ENCODE assay signal across 19 cellular contexts in the genomic region with DNA sequence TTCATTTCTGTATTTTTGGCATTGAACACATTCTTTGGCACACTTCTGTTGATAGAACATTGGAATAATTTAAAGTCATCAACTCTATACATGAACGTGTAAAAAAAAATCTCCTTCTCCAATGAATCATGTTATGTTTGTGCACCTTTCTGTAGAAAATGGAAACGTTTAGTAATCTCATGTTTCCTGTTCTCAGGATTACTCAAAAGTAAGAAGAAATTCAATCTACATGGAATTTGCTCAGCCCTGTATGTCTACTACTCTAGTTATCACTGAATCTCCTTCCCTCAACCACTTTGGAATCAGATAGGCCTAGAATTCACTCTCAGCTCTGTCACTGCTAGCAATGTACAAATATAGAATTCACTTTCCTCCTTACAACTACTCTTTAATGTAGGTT.
DNase-seq lines count a peak whose midpoint lies in the region; ATAC-seq, FAIRE-seq and TF ChIP-seq lines count a peak whose summit lies in the region.
"Had no signal": no experiment of that assay in that cellular context is flagged by ENCODE, and none has a peak within 500 bp of the region (broad histone marks: within the 10 kb centered on the region; RNA-seq: fewer than 3 reads in every experiment).

No MANE protein-coding gene starts in this region.

- peak; percentile 2 for DNase-seq in Daoy (ENCODE audit: low read depth)
- peak; percentile 49 for DNase-seq in HT1080 (ENCODE audit: low read depth)
- peak; percentile 78 for DNase-seq in bronchial epithelial cell (ENCODE audit: low read depth)
- DNase-seq in mesenchymal stem cell, result no peak
- DNase-seq in DMS53 treated with DMSO at 0.1 percent for 48 hours (lab: John Stamatoyannopoulos, UW; ENCODE audit: unreplicated experiment), result no peak
- DNase-seq: DMS53, Kasumi-1, MM.1S, NCI-H1048, NCI-H1417 treated with DMSO at 0.1 percent for 48 hours, NCI-H187, NCI-H446 treated with DMSO at 0.1 percent for 48 hours, NCI-H526 treated with DMSO at 0.1 percent for 48 hours, OCI-M1, Right ventricle myocardium superior had no signal

- ATAC-seq in GM19035 (IDR thresholded peaks at IDR 0.05; ENCODE audit: unreplicated experiment) (no peak), GM18907 (IDR thresholded peaks at IDR 0.05; ENCODE audit: unreplicated experiment) (no peak)

- H4K91ac ChIP-seq in mesenchymal stem cell (ENCODE audit: low read length), result no peak overlapping the region

- H2AK5ac ChIP-seq in mesenchymal stem cell (ENCODE audit: low read length, severe bottlenecking), result no peak overlapping the region

- H3K36me3 ChIP-seq in bronchial epithelial cell (ENCODE audit: control insufficient read depth, insufficient read depth, low read length), result no peaks in the 10 kb centered on the region
- H3K36me3 ChIP-seq in mesenchymal stem cell (ENCODE audit: control insufficient read depth in 1 of 2, insufficient read depth in 2 of 2, low read depth in 1 of 2, low read length in 2 of 2), result peaks cover 0 to 3% of the 10 kb centered on the region in 2 experiments

- no peak overlapping the region for H3K4me2 ChIP-seq in mesenchymal stem cell (ENCODE audit: low read length, poor library complexity, severe bottlenecking)

- no peak overlapping the region for H3K14ac ChIP-seq in mesenchymal stem cell (ENCODE audit: low read length in 2 of 2)

- H3K9me3 ChIP-seq in mesenchymal stem cell (ENCODE audit: control insufficient read depth, low read length), result no peaks in the 10 kb centered on the region

- H4K8ac ChIP-seq in mesenchymal stem cell (ENCODE audit: low read length), result no peak overlapping the region

- no peak overlapping the region for H2BK12ac ChIP-seq in mesenchymal stem cell (ENCODE audit: low read length in 2 of 2)

- no peak overlapping the region for H3K23ac ChIP-seq in mesenchymal stem cell (ENCODE audit: low read length in 2 of 2)

- no peak for TF ChIP-seq CTCF in bronchial epithelial cell (IDR thresholded peaks at IDR 0.05; ENCODE audit: insufficient read depth, low read length, severe bottlenecking)

- peak overlapping the region; percentile 72 for H3K9ac ChIP-seq in mesenchymal stem cell (ENCODE audit: low read length)

- no peaks in the 10 kb centered on the region for H3K4me1 ChIP-seq in mesenchymal stem cell (ENCODE audit: control insufficient read depth, insufficient read depth, low read depth, low read length)

- H3K18ac ChIP-seq in mesenchymal stem cell (ENCODE audit: low read depth in 1 of 2, low read length in 2 of 2), result no peak overlapping the region

- no peak overlapping the region for H2AFZ ChIP-seq in mesenchymal stem cell (ENCODE audit: low read depth, low read length)

- H2BK15ac ChIP-seq in mesenchymal stem cell (ENCODE audit: low read depth, poor library complexity, severe bottlenecking), result no peak overlapping the region

- H3K27ac ChIP-seq in mesenchymal stem cell (ENCODE audit: low read length, poor library complexity, severe bottlenecking), result no peak overlapping the region

- H2BK5ac ChIP-seq in mesenchymal stem cell (ENCODE audit: low read depth, low read length, poor library complexity, severe bottlenecking), result no peak overlapping the region

- H3K4me3 ChIP-seq in bronchial epithelial cell (ENCODE audit: low read depth, low read length) (no peak overlapping the region), mesenchymal stem cell (ENCODE audit: insufficient read depth in 1 of 2, low read depth in 1 of 2, low read length in 2 of 2) (peak overlapping the region in 1 of 2 experiments; percentile 19)

- no peak overlapping the region for H2BK120ac ChIP-seq in mesenchymal stem cell (ENCODE audit: low read depth, low read length)

- H3K27me3 ChIP-seq in bronchial epithelial cell (ENCODE audit: control insufficient read depth, insufficient read depth, low read length), result no peaks in the 10 kb centered on the region
- H3K27me3 ChIP-seq in mesenchymal stem cell (ENCODE audit: control insufficient read depth in 1 of 2, insufficient read depth in 1 of 2, low read length in 2 of 2), result no peaks in the 10 kb centered on the region

- no peaks in the 10 kb centered on the region for H3K79me1 ChIP-seq in mesenchymal stem cell (replicated peaks; ENCODE audit: low read length, poor library complexity, severe bottlenecking)

- FAIRE-seq in bronchial epithelial cell (lab: Jason Lieb, UNC), result no peak
- FAIRE-seq: A204.1, D721Med had no signal

- H3K4ac ChIP-seq in mesenchymal stem cell (ENCODE audit: low read depth in 1 of 2, low read length in 2 of 2), result no peak overlapping the region

- WGBS in mesenchymal stem cell, result 44% methylated on average over 1 of the region's 2 CpGs

Comparison
In these comparisons a context has a peak if more than half of its experiments do, and no peak if none do; other contexts are left out.
1. DNase-seq: peak in Daoy (single experiment), HT1080 (single experiment) and bronchial epithelial cell (single experiment); none in mesenchymal stem cell (single experiment) and DMS53 treated with DMSO at 0.1 percent for 48 hours (single experiment).